23 cellular contexts compared by ENCODE assay signal in genomic region chr15:40198364-40199085, GRCh38. TPM values are rescaled to one million over a fixed set of nuclear protein-coding genes. Genes with fewer than 3 reads are reported as not detected.
DNase-seq lines count a peak whose midpoint lies in the region; ATAC-seq, FAIRE-seq and TF ChIP-seq lines count a peak whose summit lies in the region.
"Had no signal": no experiment of that assay in that cellular context is flagged by ENCODE, and none has a peak within 500 bp of the region (broad histone marks: within the 10 kb centered on the region; RNA-seq: fewer than 3 reads in every experiment).

No MANE protein-coding gene starts in this region.

- peaks cover 44% of the 10 kb centered on the region for H3K4me1 Mint-ChIP-seq in activated CD4-positive, alpha-beta T cell treated with anti-CD3 and anti-CD28 coated beads, Interleukin-2, amount 10 ng/mL, durations not matched to agents 7 days and 5 days
- peaks cover 31% of the 10 kb centered on the region for H3K4me1 Mint-ChIP-seq in CD4-positive, alpha-beta T cell (ENCODE audit: low read depth)
- H3K4me1 Mint-ChIP-seq in activated T-helper 17 cell treated with anti-CD3 and anti-CD28 coated beads, Interleukin-2, amount 50 U/mL, for 72 hours, result peaks cover 27% of the 10 kb centered on the region
- H3K4me1 Mint-ChIP-seq: GM23338 had no signal

- no peak overlapping the region for H3K4me2 ChIP-seq in osteoblast (ENCODE audit: insufficient read depth, low read length)
- H3K4me2 ChIP-seq: A549, GM23338, KMS-11 had no signal

- H4K20me1 ChIP-seq in osteoblast (ENCODE audit: insufficient read depth, low read length), result no peaks in the 10 kb centered on the region

- H3K4me3 Mint-ChIP-seq in activated CD4-positive, alpha-beta T cell treated with anti-CD3 and anti-CD28 coated beads, Interleukin-2, amount 10 ng/mL, durations not matched to agents 7 days and 5 days, result peak overlapping the region; percentile 28
- no peak overlapping the region for H3K4me3 Mint-ChIP-seq in CD4-positive, alpha-beta T cell
- no peak overlapping the region for H3K4me3 Mint-ChIP-seq in activated T-helper 17 cell treated with anti-CD3 and anti-CD28 coated beads, Interleukin-2, amount 50 U/mL, for 72 hours
- H3K4me3 Mint-ChIP-seq: B cell, CD14-positive monocyte, GM23338 had no signal

- peaks cover 10% of the 10 kb centered on the region for H3K79me2 ChIP-seq in osteoblast (ENCODE audit: insufficient read depth, low read length)

- no peak overlapping the region for H3K4me3 ChIP-seq in foreskin fibroblast (ENCODE audit: low read depth in 1 of 2, low read length in 2 of 2)
- H3K4me3 ChIP-seq in osteoblast (ENCODE audit: insufficient read depth, low read length), result no peak overlapping the region
- H3K4me3 ChIP-seq: A549, GM23338, Peyer's patch had no signal

- H3K9me3 ChIP-seq in CD4-positive, alpha-beta T cell (ENCODE audit: control insufficient read depth, low read length), result no peaks in the 10 kb centered on the region
- H3K9me3 ChIP-seq in osteoblast (ENCODE audit: low read depth, low read length), result no peaks in the 10 kb centered on the region
- H3K9me3 ChIP-seq: A549, Peyer's patch had no signal

- no peak overlapping the region for H3K27ac ChIP-seq in CD4-positive, alpha-beta T cell (ENCODE audit: low read depth, low read length)
- H3K27ac ChIP-seq in osteoblast (ENCODE audit: low read depth, low read length), result no peak overlapping the region
- H3K27ac ChIP-seq: A549, KMS-11, Peyer's patch had no signal

- H3K36me3 ChIP-seq in osteoblast (ENCODE audit: insufficient read depth, low read length), result peaks cover 15% of the 10 kb centered on the region
- H3K36me3 ChIP-seq: Peyer's patch had no signal

- CTCF ChIA-PET in activated CD4-positive, alpha-beta T cell treated with anti-CD3 and anti-CD28 coated beads, Interleukin-2, amount 10 ng/mL, durations not matched to agents 7 days and 5 days (lab: Charles Lee), result interaction anchor here (1.0 to 3.6 kb wide), 5 partner anchors 19 to 153 kb away, joined by 3 to 17 read pairs (median 4); partner anchors contain the start of gene BUB1B
- CTCF ChIA-PET in CD4-positive, alpha-beta T cell (lab: Charles Lee), result interaction anchor here (1.7 kb wide), 1 partner anchor 19 kb away, joined by 5 read pairs; no protein-coding TSS in a partner anchor

- TF ChIP-seq CTCF in CD4-positive, alpha-beta T cell (IDR thresholded peaks at IDR 0.05), result no peak
- TF ChIP-seq CTCF in foreskin fibroblast (IDR thresholded peaks at IDR 0.05; ENCODE audit: low read depth, low read length) (no peak), osteoblast (IDR thresholded peaks at IDR 0.05; ENCODE audit: extremely low read depth, low read depth, low read length) (no peak)

- no peak overlapping the region for H2AFZ ChIP-seq in osteoblast (ENCODE audit: low read length)
- H2AFZ ChIP-seq: GM23338 had no signal

- DNase-seq in activated CD4-positive, alpha-beta T cell treated with anti-CD3 and anti-CD28 coated beads, Interleukin-2, amount 10 ng/mL, durations not matched to agents 7 days and 5 days, result no peak
- DNase-seq in activated CD4-positive, alpha-beta T cell treated with anti-CD3 and anti-CD28 coated beads, Interleukin-2, amount 50 U/mL, for 1 hour, result no peak
- no peak for DNase-seq in CD4-positive, alpha-beta T cell
- DNase-seq in GM19239 (ENCODE audit: insufficient read length, low spot score) (no peak), foreskin fibroblast (no peak), osteoblast (ENCODE audit: insufficient read length, low spot score, missing footprints) (no peak), anterior cingulate cortex (lab: John Stamatoyannopoulos, UW) (no peak)
- DNase-seq: COR-L47, DMS79, HCEC 1CT, NCI-H1417, NCI-H1694 treated with DMSO at 0.1 percent for 48 hours, NCI-H2081 treated with DMSO at 0.1 percent for 48 hours, NCI-H2171 treated with DMSO at 0.1 percent for 48 hours, NCI-H524 treated with DMSO at 0.1 percent for 48 hours, NCI-H82, Peyer's patch had no signal

- POLR2A ChIA-PET in activated CD4-positive, alpha-beta T cell treated with anti-CD3 and anti-CD28 coated beads, Interleukin-2, amount 10 ng/mL, durations not matched to agents 7 days and 5 days (lab: Charles Lee), result no interaction called here
- POLR2A ChIA-PET in CD4-positive, alpha-beta T cell (lab: Charles Lee), result interaction anchor here (0.8 to 1.9 kb wide), 3 partner anchors 14 to 110 kb away, joined by 3 to 6 read pairs (median 3); partner anchors contain the start of gene PLCB2

- H3K9me3 Mint-ChIP-seq in activated CD4-positive, alpha-beta T cell treated with anti-CD3 and anti-CD28 coated beads, Interleukin-2, amount 10 ng/mL, durations not matched to agents 7 days and 5 days, result no peaks in the 10 kb centered on the region
- H3K9me3 Mint-ChIP-seq in CD4-positive, alpha-beta T cell, result no peaks in the 10 kb centered on the region
- no peaks in the 10 kb centered on the region for H3K9me3 Mint-ChIP-seq in activated T-helper 17 cell treated with anti-CD3 and anti-CD28 coated beads, Interleukin-2, amount 50 U/mL, for 72 hours
- H3K9me3 Mint-ChIP-seq: CD14-positive monocyte, GM23338 had no signal

- H3K27ac Mint-ChIP-seq in activated CD4-positive, alpha-beta T cell treated with anti-CD3 and anti-CD28 coated beads, Interleukin-2, amount 10 ng/mL, durations not matched to agents 7 days and 5 days, result peak overlapping the region; percentile 16
- H3K27ac Mint-ChIP-seq in CD4-positive, alpha-beta T cell, result peak overlapping the region; percentile 5
- peak overlapping the region; percentile 71 for H3K27ac Mint-ChIP-seq in activated T-helper 17 cell treated with anti-CD3 and anti-CD28 coated beads, Interleukin-2, amount 50 U/mL, for 72 hours
- H3K27ac Mint-ChIP-seq: B cell, GM23338 had no signal

- peak; percentile 35 for FAIRE-seq in GM19239 (lab: Jason Lieb, UNC)
- FAIRE-seq: A549 had no signal

- intact Hi-C loops in CD4-positive, alpha-beta T cell (cut with DNase I, micrococcal nuclease), result no loop called here

- no peaks in the 10 kb centered on the region for H3K27me3 ChIP-seq in CD4-positive, alpha-beta T cell (ENCODE audit: control insufficient read depth, insufficient read depth, low read length)
- no peaks in the 10 kb centered on the region for H3K27me3 ChIP-seq in osteoblast (ENCODE audit: insufficient read depth, low read length)
- H3K27me3 ChIP-seq: Peyer's patch had no signal

- no peaks in the 10 kb centered on the region for H3K4me1 ChIP-seq in osteoblast (ENCODE audit: insufficient read depth, low read length)
- H3K4me1 ChIP-seq: A549, Peyer's patch had no signal

- peaks cover 64% of the 10 kb centered on the region for H3K36me3 Mint-ChIP-seq in activated CD4-positive, alpha-beta T cell treated with anti-CD3 and anti-CD28 coated beads, Interleukin-2, amount 10 ng/mL, durations not matched to agents 7 days and 5 days (ENCODE audit: low read depth)
- no peaks in the 10 kb centered on the region for H3K36me3 Mint-ChIP-seq in CD4-positive, alpha-beta T cell (ENCODE audit: low read depth)
- H3K36me3 Mint-ChIP-seq in activated T-helper 17 cell treated with anti-CD3 and anti-CD28 coated beads, Interleukin-2, amount 50 U/mL, for 72 hours (ENCODE audit: low read depth), result peaks cover 61% of the 10 kb centered on the region

- no peak for ATAC-seq in CD4-positive, alpha-beta T cell (ENCODE audit: poor library complexity)
- ATAC-seq in activated T-helper 17 cell treated with anti-CD3 and anti-CD28 coated beads, Interleukin-2, amount 50 U/mL, for 72 hours (replicated peaks), result no peak
- ATAC-seq: A549, GM23338 had no signal

- no peaks in the 10 kb centered on the region for H3K27me3 Mint-ChIP-seq in activated CD4-positive, alpha-beta T cell treated with anti-CD3 and anti-CD28 coated beads, Interleukin-2, amount 10 ng/mL, durations not matched to agents 7 days and 5 days
- no peaks in the 10 kb centered on the region for H3K27me3 Mint-ChIP-seq in CD4-positive, alpha-beta T cell
- no peaks in the 10 kb centered on the region for H3K27me3 Mint-ChIP-seq in activated T-helper 17 cell treated with anti-CD3 and anti-CD28 coated beads, Interleukin-2, amount 50 U/mL, for 72 hours
- H3K27me3 Mint-ChIP-seq: B cell had no signal

RNA-seq across cellular contexts. Expression of gene BUB1B, which starts 37.7 kb away (rescaled TPM):
- 10 to 100 TPM; 81.1 to 89.0 TPM for total RNA-seq in activated CD4-positive, alpha-beta T cell treated with anti-CD3 and anti-CD28 coated beads, Interleukin-2, amount 10 ng/mL, durations not matched to agents 7 days and 5 days
- 1 to 10 TPM; 1.4 to 2.4 TPM for total RNA-seq in CD4-positive, alpha-beta T cell
- total RNA-seq in activated T-helper 17 cell treated with anti-CD3 and anti-CD28 coated beads, Interleukin-2, amount 50 U/mL, for 72 hours, result 10 to 100 TPM; 85.7 to 99.5 TPM
- total RNA-seq in osteoblast, result 2.2 and 4.1 TPM in 2 replicates

RNA-seq across cellular contexts. Expression of gene PAK6, which starts 40.3 kb away (rescaled TPM):
- under 1 TPM; 0.35 to 0.47 TPM for total RNA-seq in activated CD4-positive, alpha-beta T cell treated with anti-CD3 and anti-CD28 coated beads, Interleukin-2, amount 10 ng/mL, durations not matched to agents 7 days and 5 days
- under 1 TPM; 0.34 to 0.36 TPM for total RNA-seq in CD4-positive, alpha-beta T cell
- total RNA-seq in activated T-helper 17 cell treated with anti-CD3 and anti-CD28 coated beads, Interleukin-2, amount 50 U/mL, for 72 hours, result 1 to 10 TPM in 1 of 2 donors, under 1 TPM in 1; 0.42 to 1.4 TPM
- total RNA-seq in osteoblast, result not detected in 2 replicates

Comparison
In these comparisons a context has a peak if more than half of its experiments do, and no peak if none do; other contexts are left out.
1. H3K27ac Mint-ChIP-seq: peak in every context shown above with its lines; median percentile 71 in activated T-helper 17 cell treated with anti-CD3 and anti-CD28 coated beads, Interleukin-2, amount 50 U/mL, for 72 hours; 16 in activated CD4-positive, alpha-beta T cell treated with anti-CD3 and anti-CD28 coated beads, Interleukin-2, amount 10 ng/mL, durations not matched to agents 7 days and 5 days; 5 in CD4-positive, alpha-beta T cell.
2. RNA of gene BUB1B, which starts 37.7 kb away (total RNA-seq): 85.7 to 99.5 TPM in activated T-helper 17 cell treated with anti-CD3 and anti-CD28 coated beads, Interleukin-2, amount 50 U/mL, for 72 hours and 81.1 to 89.0 TPM in activated CD4-positive, alpha-beta T cell treated with anti-CD3 and anti-CD28 coated beads, Interleukin-2, amount 10 ng/mL, durations not matched to agents 7 days and 5 days; 1.4 to 2.4 TPM in CD4-positive, alpha-beta T cell and 2.2 to 4.1 TPM in osteoblast; every median in the first group is over 10 times any median in the second.